Comparison of ENCODE assay signal across 5 cellular contexts in genomic region chrX:39283239-39283638, GRCh38.
"Had no signal": no experiment of that assay in that cellular context is flagged by ENCODE, and none has a peak within 500 bp of the region (broad histone marks: within the 10 kb centered on the region; RNA-seq: fewer than 3 reads in every experiment).

No MANE protein-coding gene starts in this region.

- H3K4me3 ChIP-seq: GM12878 had no signal

- DNase-seq: GDM1, GF-D8 had no signal

- FAIRE-seq: GM12878, GM12892, GM18507 had no signal

- ATAC-seq: GM12878 had no signal
